In genomic region chr3:158808697-158809096, GRCh38 we compare ENCODE assay signal across 13 cellular contexts. TPM values are rescaled to one million over a fixed set of nuclear protein-coding genes. Genes with fewer than 3 reads are reported as not detected.
DNase-seq lines count a peak whose midpoint lies in the region; ATAC-seq, FAIRE-seq and TF ChIP-seq lines count a peak whose summit lies in the region.
"Had no signal": no experiment of that assay in that cellular context is flagged by ENCODE, and none has a peak within 500 bp of the region (broad histone marks: within the 10 kb centered on the region; RNA-seq: fewer than 3 reads in every experiment).

No MANE protein-coding gene starts in this region.

- peak overlapping the region; percentile 21 for H3K27ac ChIP-seq in skeletal muscle tissue (ENCODE audit: low read depth, low read length)
- H3K27ac ChIP-seq: SJSA1 had no signal

- H3K4me1 ChIP-seq in skeletal muscle tissue (ENCODE audit: control insufficient read depth in 3 of 3, insufficient read depth in 3 of 3, low read length in 3 of 3), result peaks cover 0 to 5% (median 0%) of the 10 kb centered on the region in 3 donors

- TF ChIP-seq CTCF in bronchial epithelial cell (IDR thresholded peaks at IDR 0.05; ENCODE audit: insufficient read depth, low read length, severe bottlenecking), result no peak

- H3K27me3 ChIP-seq in bronchial epithelial cell (ENCODE audit: control insufficient read depth, insufficient read depth, low read length), result no peaks in the 10 kb centered on the region
- no peaks in the 10 kb centered on the region for H3K27me3 ChIP-seq in skeletal muscle tissue (ENCODE audit: control insufficient read depth in 3 of 3, insufficient read depth in 3 of 3, low read length in 3 of 3)
- H3K27me3 ChIP-seq: SJSA1 had no signal

- DNase-seq in activated CD4-positive, alpha-beta T cell treated with anti-CD3 and anti-CD28 coated beads for 36 hours, result peak; percentile 44
- DNase-seq in activated CD4-positive, alpha-beta T cell treated with anti-CD3 and anti-CD28 coated beads, Interleukin-2, amount 50 U/mL, for 48 hours, result no peak
- DNase-seq in NOMO-1 treated with DMSO at 0.1 percent for 48 hours (lab: John Stamatoyannopoulos, UW; ENCODE audit: unreplicated experiment) (peak; percentile 72), bronchial epithelial cell (ENCODE audit: low read depth) (peak; percentile 86), retina (no peak), DMS114 treated with DMSO at 0.1 percent for 48 hours (lab: John Stamatoyannopoulos, UW; ENCODE audit: unreplicated experiment) (no peak)
- DNase-seq: 8988T; activated T-cell treated with anti-CD3 and anti-CD28 coated beads, Interleukin-2, amount 50 U/mL, for 1 hour; NCI-H2029 treated with DMSO at 0.1 percent for 48 hours; posterior cingulate gyrus had no signal

- intact Hi-C loops in activated CD4-positive, alpha-beta T cell treated with anti-CD3 and anti-CD28 coated beads for 36 hours (cut with DNase I, micrococcal nuclease), result loop anchor here in 1 of 2 experiments (10.0 kb wide), 2 partner anchors 1756 to 1946 kb away; partner anchors contain the start of genes KPNA4 and PPM1L

- H3K36me3 ChIP-seq in bronchial epithelial cell (ENCODE audit: control insufficient read depth, insufficient read depth, low read length) (peaks cover 6% of the 10 kb centered on the region), skeletal muscle tissue (ENCODE audit: control insufficient read depth in 3 of 3, insufficient read depth in 3 of 3, low read length in 3 of 3) (peaks cover 31 to 55% (median 35%) of the 10 kb centered on the region in 3 donors)

- no peak overlapping the region for H3K4me3 Mint-ChIP-seq in activated CD4-positive, alpha-beta T cell treated with anti-CD3 and anti-CD28 coated beads for 36 hours

- H3K27me3 Mint-ChIP-seq in activated CD4-positive, alpha-beta T cell treated with anti-CD3 and anti-CD28 coated beads for 36 hours, result no peaks in the 10 kb centered on the region

- H3K4me1 Mint-ChIP-seq in activated CD4-positive, alpha-beta T cell treated with anti-CD3 and anti-CD28 coated beads for 36 hours, result peaks cover 12% of the 10 kb centered on the region

- H3K4me3 ChIP-seq in bronchial epithelial cell (ENCODE audit: low read depth, low read length), result no peak overlapping the region
- no peak overlapping the region for H3K4me3 ChIP-seq in skeletal muscle tissue (ENCODE audit: low read length in 3 of 3)
- H3K4me3 ChIP-seq: SJSA1 had no signal

- CTCF ChIA-PET in activated CD4-positive, alpha-beta T cell treated with anti-CD3 and anti-CD28 coated beads for 36 hours (lab: Charles Lee), result no interaction called here

- H3K9me3 ChIP-seq in skeletal muscle tissue (ENCODE audit: control insufficient read depth in 3 of 3, low read length in 3 of 3), result no peaks in the 10 kb centered on the region
- H3K9me3 ChIP-seq: SJSA1 had no signal

- no peak for FAIRE-seq in bronchial epithelial cell (lab: Jason Lieb, UNC)

- POLR2A ChIA-PET in activated CD4-positive, alpha-beta T cell treated with anti-CD3 and anti-CD28 coated beads for 36 hours (lab: Charles Lee), result no interaction called here

- no peaks in the 10 kb centered on the region for H3K9me3 Mint-ChIP-seq in activated CD4-positive, alpha-beta T cell treated with anti-CD3 and anti-CD28 coated beads for 36 hours (ENCODE audit: low read depth)

- H3K9ac ChIP-seq in skeletal muscle tissue (ENCODE audit: low read depth in 1 of 3, low read length in 3 of 3), result no peak overlapping the region

- H3K36me3 Mint-ChIP-seq in activated CD4-positive, alpha-beta T cell treated with anti-CD3 and anti-CD28 coated beads for 36 hours (ENCODE audit: low read depth), result peaks cover 29% of the 10 kb centered on the region

- H3K27ac Mint-ChIP-seq in activated CD4-positive, alpha-beta T cell treated with anti-CD3 and anti-CD28 coated beads for 36 hours, result peak overlapping the region; percentile 16

- peak; percentile 84 for ATAC-seq in activated CD4-positive, alpha-beta T cell treated with anti-CD3 and anti-CD28 coated beads for 36 hours
- no peak for ATAC-seq in HG03439 (IDR thresholded peaks at IDR 0.05; ENCODE audit: unreplicated experiment)

RNA-seq across cellular contexts. Expression of gene MFSD1, which starts 6.8 kb away (rescaled TPM):
- total RNA-seq in activated CD4-positive, alpha-beta T cell treated with anti-CD3 and anti-CD28 coated beads for 36 hours, result 10 to 100 TPM in 1 of 2 experiments, 1 to 10 TPM in 1; 6.9 to 13.1 TPM
- 57.1 and 63.6 TPM in 2 replicates for total RNA-seq in bronchial epithelial cell
- total RNA-seq in skeletal muscle tissue, result 49.1 TPM

Comparison
In these comparisons a context has a peak if more than half of its experiments do, and no peak if none do; other contexts are left out.
1. DNase-seq: peak in activated CD4-positive, alpha-beta T cell treated with anti-CD3 and anti-CD28 coated beads for 36 hours (single experiment), NOMO-1 treated with DMSO at 0.1 percent for 48 hours (single experiment) and bronchial epithelial cell (single experiment); none in activated CD4-positive, alpha-beta T cell treated with anti-CD3 and anti-CD28 coated beads, Interleukin-2, amount 50 U/mL, for 48 hours (0 of 2), retina (single experiment) and DMS114 treated with DMSO at 0.1 percent for 48 hours (single experiment).